7 cellular contexts compared by ENCODE assay signal in the genomic region with DNA sequence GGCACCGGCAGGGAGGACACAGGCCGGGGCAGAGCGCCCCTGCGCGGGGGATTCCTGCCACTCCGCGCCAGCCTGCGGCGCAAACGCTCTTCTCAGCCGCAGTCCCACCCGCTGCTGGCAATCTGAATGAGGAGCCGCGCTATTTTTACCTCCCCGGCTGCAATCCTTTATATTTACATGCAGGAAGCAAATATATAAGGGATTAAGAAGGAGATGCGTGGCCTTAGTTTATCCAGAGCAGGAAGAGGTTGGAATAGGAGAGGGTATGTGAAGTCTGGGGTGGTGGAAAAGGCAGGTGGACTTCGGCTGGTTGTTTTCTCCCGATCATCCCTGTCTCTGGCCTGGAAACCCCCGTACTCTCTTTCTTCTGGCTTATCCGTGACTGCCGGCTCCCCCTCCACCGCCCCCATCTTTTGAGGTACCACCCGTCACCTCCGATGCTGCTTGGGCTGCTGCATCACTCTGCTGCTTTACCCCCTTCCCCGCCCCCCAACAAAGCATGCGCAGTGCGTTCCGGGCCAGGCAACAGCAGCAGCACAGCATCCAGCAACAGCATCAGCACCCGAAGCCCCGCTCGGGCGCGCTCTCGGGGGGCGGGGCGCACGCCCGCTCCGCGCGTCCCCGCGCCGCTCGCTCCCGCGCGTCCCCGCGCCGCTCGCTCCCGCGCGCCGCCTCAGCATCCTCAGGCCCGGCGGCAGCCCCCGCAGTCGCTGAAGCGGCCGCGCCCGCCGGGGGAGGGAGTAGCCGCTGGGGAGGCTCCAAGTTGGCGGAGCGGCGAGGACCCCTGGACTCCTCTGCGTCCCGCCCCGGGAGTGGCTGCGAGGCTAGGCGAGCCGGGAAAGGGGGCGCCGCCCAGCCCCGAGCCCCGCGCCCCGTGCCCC. TPM values are rescaled to one million over a fixed set of nuclear protein-coding genes. Genes with fewer than 3 reads are reported as not detected.
DNase-seq lines count a peak whose midpoint lies in the region; ATAC-seq and TF ChIP-seq lines count a peak whose summit lies in the region.

A gene with protein sequence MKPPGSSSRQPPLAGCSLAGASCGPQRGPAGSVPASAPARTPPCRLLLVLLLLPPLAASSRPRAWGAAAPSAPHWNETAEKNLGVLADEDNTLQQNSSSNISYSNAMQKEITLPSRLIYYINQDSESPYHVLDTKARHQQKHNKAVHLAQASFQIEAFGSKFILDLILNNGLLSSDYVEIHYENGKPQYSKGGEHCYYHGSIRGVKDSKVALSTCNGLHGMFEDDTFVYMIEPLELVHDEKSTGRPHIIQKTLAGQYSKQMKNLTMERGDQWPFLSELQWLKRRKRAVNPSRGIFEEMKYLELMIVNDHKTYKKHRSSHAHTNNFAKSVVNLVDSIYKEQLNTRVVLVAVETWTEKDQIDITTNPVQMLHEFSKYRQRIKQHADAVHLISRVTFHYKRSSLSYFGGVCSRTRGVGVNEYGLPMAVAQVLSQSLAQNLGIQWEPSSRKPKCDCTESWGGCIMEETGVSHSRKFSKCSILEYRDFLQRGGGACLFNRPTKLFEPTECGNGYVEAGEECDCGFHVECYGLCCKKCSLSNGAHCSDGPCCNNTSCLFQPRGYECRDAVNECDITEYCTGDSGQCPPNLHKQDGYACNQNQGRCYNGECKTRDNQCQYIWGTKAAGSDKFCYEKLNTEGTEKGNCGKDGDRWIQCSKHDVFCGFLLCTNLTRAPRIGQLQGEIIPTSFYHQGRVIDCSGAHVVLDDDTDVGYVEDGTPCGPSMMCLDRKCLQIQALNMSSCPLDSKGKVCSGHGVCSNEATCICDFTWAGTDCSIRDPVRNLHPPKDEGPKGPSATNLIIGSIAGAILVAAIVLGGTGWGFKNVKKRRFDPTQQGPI (plus strand): TSS at position 679 of the 881 bp plus-strand sequence. CDS start 335 bp downstream, outside the sequence.

- peak within 1 kb of the TSS; percentile 53 for H3K4me3 ChIP-seq in suprapubic skin

- H3K4me1 Mint-ChIP-seq in natural killer cell, result peaks cover 0 to 8% of the 10 kb centered on the region in 2 donors

- H3K27ac ChIP-seq in suprapubic skin, result no peak within 1 kb of the TSS

- no peaks in the 10 kb centered on the region for H3K36me3 Mint-ChIP-seq in natural killer cell

- no peaks in the 10 kb centered on the region for H3K36me3 ChIP-seq in suprapubic skin

- under 1% methylated on average over 25 of the region's 81 CpGs for WGBS in suprapubic skin

- intact Hi-C loops in natural killer cell (cut with micrococcal nuclease), result no loop called here

- TF ChIP-seq POLR2A in suprapubic skin (IDR thresholded peaks at IDR 0.05), result no peak

- H3K4me3 Mint-ChIP-seq in natural killer cell, result peak within 1 kb of the TSS; percentile 42

- no peak for TF ChIP-seq EP300 in suprapubic skin (IDR thresholded peaks at IDR 0.05)

- H3K9me3 Mint-ChIP-seq in natural killer cell, result peaks cover 0 to 2% of the 10 kb centered on the region in 2 donors

- H3K27me3 Mint-ChIP-seq in natural killer cell (ENCODE audit: low read depth in 2 of 2), result peaks cover 42 to 62% of the 10 kb centered on the region in 2 donors

- peaks cover 14% of the 10 kb centered on the region for H3K4me1 ChIP-seq in suprapubic skin

- no peaks in the 10 kb centered on the region for H3K9me3 ChIP-seq in suprapubic skin

- no peak within 1 kb of the TSS for H3K27ac Mint-ChIP-seq in natural killer cell

- peaks cover 59% of the 10 kb centered on the region for H3K27me3 ChIP-seq in suprapubic skin

- ATAC-seq in GM18498 (IDR thresholded peaks at IDR 0.05; ENCODE audit: unreplicated experiment) (peak; percentile 55), HG02938 (IDR thresholded peaks at IDR 0.05; ENCODE audit: unreplicated experiment) (peak; percentile 35), natural killer cell (no peak)

- peak; percentile 90 for DNase-seq in NCI-H748 (lab: John Stamatoyannopoulos, UW; ENCODE audit: unreplicated experiment)
- DNase-seq in activated T-helper 1 cell treated with anti-CD3 and anti-CD28 coated beads, Interleukin-2, amount 50 U/mL, for 16 hours (ENCODE audit: low read depth in 1 of 2, low spot score in 1 of 2), result peak; percentile 11 to 30
- DNase-seq in fibroblast of peridontal ligament (ENCODE audit: extremely low read depth), result peak; percentile 26
- DNase-seq in natural killer cell, result no peak
- DNase-seq in suprapubic skin (ENCODE audit: low spot score in 2 of 2), result no peak

- TF ChIP-seq CTCF in natural killer cell (IDR thresholded peaks at IDR 0.05) (no peak), suprapubic skin (IDR thresholded peaks at IDR 0.05) (no peak)

RNA-seq across cellular contexts. Expression of the gene that starts here (rescaled TPM):
- total RNA-seq in natural killer cell, result 1 to 10 TPM in 1 of 3 donors, not detected in 2; 1.6 TPM
- 1 to 10 TPM in 1 of 4 donors, under 1 TPM in 3; 0.24 to 1.8 (median 0.52) TPM for total RNA-seq in suprapubic skin

Comparison
In these comparisons a context has a peak if more than half of its experiments do, and no peak if none do; other contexts are left out.
1. ATAC-seq: peak in GM18498 (single experiment) and HG02938 (single experiment); none in natural killer cell (0 of 3).
2. DNase-seq: peak in NCI-H748 (single experiment), activated T-helper 1 cell treated with anti-CD3 and anti-CD28 coated beads, Interleukin-2, amount 50 U/mL, for 16 hours (2 of 2) and fibroblast of peridontal ligament (single experiment); none in natural killer cell (single experiment) and suprapubic skin (0 of 2).